22 cellular contexts compared by ENCODE assay signal in the genomic region with DNA sequence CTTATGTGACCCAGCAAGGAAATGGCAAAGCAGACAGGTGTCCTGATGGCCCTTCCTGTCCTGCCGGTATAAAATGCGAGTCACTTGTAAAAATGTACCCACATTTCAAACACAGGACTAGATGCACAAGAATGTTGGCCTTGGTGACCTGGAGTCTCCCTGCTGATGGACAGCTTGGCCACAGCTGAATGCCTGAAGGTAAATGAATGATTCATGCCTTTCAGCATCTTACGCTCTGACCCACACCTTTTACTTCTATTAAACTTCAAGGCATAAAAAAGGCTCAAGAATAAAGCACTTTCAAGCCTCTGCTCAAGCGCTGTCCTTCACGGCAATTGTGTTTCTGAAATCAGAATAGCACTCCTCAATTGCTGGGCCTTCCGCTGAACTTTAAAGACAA.
"Had no signal": no experiment of that assay in that cellular context is flagged by ENCODE, and none has a peak within 500 bp of the region (broad histone marks: within the 10 kb centered on the region; RNA-seq: fewer than 3 reads in every experiment).

No MANE protein-coding gene starts in this region.

- DNase-seq: activated CD4-positive, alpha-beta T cell treated with anti-CD3 and anti-CD28 coated beads, Interleukin-2, amount 10 ng/mL, durations not matched to agents 24 days and 14 days; activated CD8-positive, alpha-beta memory T cell treated with anti-CD3 and anti-CD28 coated beads, Interleukin-2, amount 10 ng/mL, durations not matched to agents 7 days and 5 days; activated CD8-positive, alpha-beta T cell treated with anti-CD3 and anti-CD28 coated beads for 36 hours; activated gamma-delta T cell; activated T-cell treated with anti-CD3 and anti-CD28 coated beads for 4 hours; aorta; colonic mucosa; dorsolateral prefrontal cortex; kidney glomerular epithelial cell; left ventricle myocardium superior; midbrain; natural killer cell; ovary; right cardiac atrium; stimulated activated CD4-positive, alpha-beta T cell treated with anti-CD3 and anti-CD28 coated beads, Interleukin-1b, Interleukin-23, amount 100 ng/mL, for 48 hours; substantia nigra; thyroid gland had no signal

- H3K4me3 ChIP-seq: colonic mucosa, dorsolateral prefrontal cortex, ovary, prostate gland, skin epidermis, thyroid gland had no signal

- H3K4me1 ChIP-seq: colonic mucosa, foreskin keratinocyte, prostate gland, thyroid gland had no signal

- ATAC-seq: activated CD8-positive, alpha-beta memory T cell treated with anti-CD3 and anti-CD28 coated beads, Interleukin-2, amount 10 ng/mL, durations not matched to agents 7 days and 5 days; activated CD8-positive, alpha-beta T cell treated with anti-CD3 and anti-CD28 coated beads for 36 hours; activated naive CD4-positive, alpha-beta T cell treated with anti-CD3 and anti-CD28 coated beads, Interleukin-2, amount 50 U/mL, for 72 hours; foreskin keratinocyte; left ventricle myocardium superior; natural killer cell; right cardiac atrium had no signal

- H3K9me3 ChIP-seq: colonic mucosa, neutrophil, ovary, prostate gland, thyroid gland had no signal

- H3K27me3 ChIP-seq: colonic mucosa, ovary, thyroid gland had no signal

- H3K27ac ChIP-seq: colonic mucosa, foreskin keratinocyte, neutrophil, ovary, prostate gland, skin epidermis, thyroid gland had no signal

- H3K36me3 ChIP-seq: colonic mucosa, neutrophil, ovary, prostate gland, thyroid gland had no signal
